Comparison of ENCODE assay signal across 9 cellular contexts in the genomic region with DNA sequence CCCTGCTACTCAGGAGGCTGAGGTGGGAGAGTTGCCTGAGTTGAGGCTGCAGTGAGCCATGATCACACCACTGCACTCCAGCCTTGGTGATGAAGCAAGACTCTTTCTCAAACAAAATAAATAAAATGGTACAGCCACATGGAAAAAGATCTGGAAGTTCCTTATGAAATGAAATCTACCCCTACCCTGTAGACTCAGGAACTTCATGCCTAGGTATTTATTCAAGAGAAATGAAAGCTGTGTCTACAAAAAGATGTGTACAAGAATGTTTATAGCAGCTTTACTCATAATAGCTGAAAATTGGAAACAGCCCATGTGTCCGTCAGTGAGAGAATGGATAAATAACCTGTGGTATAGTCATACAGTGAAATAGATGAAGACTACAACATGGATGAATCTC.
"Had no signal": no experiment of that assay in that cellular context is flagged by ENCODE, and none has a peak within 500 bp of the region (broad histone marks: within the 10 kb centered on the region; RNA-seq: fewer than 3 reads in every experiment).

No MANE protein-coding gene starts in this region.

- H3K27ac Mint-ChIP-seq: GM23338, H9, HFFc6 had no signal

- H3K27ac ChIP-seq: GM23248 had no signal

- ATAC-seq: GM23338, HCT116 had no signal

- H3K36me3 ChIP-seq: HAP-1 had no signal

- H3K4me1 ChIP-seq: HAP-1 had no signal

- H3K4me1 Mint-ChIP-seq: GM23338, H9 had no signal

- H3K4me3 ChIP-seq: GM23248, GM23338, HAP-1 had no signal

- DNase-seq: GM23248, GOT3, H7, H9, HCEC 1CT, HFFc6 had no signal

- H3K4me3 Mint-ChIP-seq: GM23338, H9, HFFc6 had no signal
